8 cellular contexts compared by ENCODE assay signal in the genomic region with DNA sequence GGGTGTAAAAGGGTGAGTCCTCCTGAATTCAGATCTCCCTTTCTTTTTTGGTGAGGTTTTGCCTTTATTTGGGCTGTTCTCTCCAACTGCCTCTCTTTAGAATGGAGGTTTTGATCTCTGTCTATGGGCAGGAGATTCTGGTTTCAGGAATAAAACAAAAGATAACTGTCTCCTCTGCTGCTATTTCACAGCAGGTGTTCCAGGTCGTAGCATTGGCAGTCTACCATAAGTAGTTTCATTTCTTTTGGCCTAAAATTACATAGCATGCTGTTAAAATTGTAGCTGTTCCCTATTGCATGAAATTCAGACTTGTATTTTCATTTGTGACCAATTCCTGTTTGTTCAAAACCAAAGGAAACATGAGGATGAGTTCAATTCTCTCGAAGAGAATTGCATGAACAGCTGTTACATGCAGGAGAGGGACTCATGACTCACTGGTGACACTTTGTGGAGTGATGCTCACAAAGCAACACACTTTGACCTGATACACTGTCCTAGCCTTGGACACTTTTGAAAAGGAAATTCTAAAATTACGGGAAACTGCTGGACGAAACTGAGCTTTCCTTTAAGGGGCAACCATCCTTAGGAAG.
DNase-seq lines count a peak whose midpoint lies in the region; ATAC-seq lines count a peak whose summit lies in the region.

No MANE protein-coding gene starts in this region.

- DNase-seq in DMS 273 (lab: John Stamatoyannopoulos, UW; ENCODE audit: unreplicated experiment) (peak; percentile 16), DMS 273 treated with DMSO at 0.1 percent for 48 hours (lab: John Stamatoyannopoulos, UW) (no peak), middle frontal gyrus (ENCODE audit: extremely low spot score, low spot score) (peak; percentile 8), NCI-H1048 (lab: John Stamatoyannopoulos, UW) (no peak)
- DNase-seq in Jurkat, Clone E6-1 (ENCODE audit: low read depth, low spot score): peak; percentile 60

- no peaks in the 10 kb centered on the region for H3K9me3 Mint-ChIP-seq in activated T-helper 17 cell treated with anti-CD3 and anti-CD28 coated beads, Interleukin-2, amount 50 U/mL, for 72 hours

- ATAC-seq in activated T-helper 17 cell treated with anti-CD3 and anti-CD28 coated beads, Interleukin-2, amount 50 U/mL, for 72 hours (replicated peaks): peak; percentile 94
- ATAC-seq in HG03469 (IDR thresholded peaks at IDR 0.05; ENCODE audit: unreplicated experiment) (no peak), HG03571 (IDR thresholded peaks at IDR 0.05; ENCODE audit: unreplicated experiment) (no peak)

- no peak overlapping the region for H3K27ac Mint-ChIP-seq in activated T-helper 17 cell treated with anti-CD3 and anti-CD28 coated beads, Interleukin-2, amount 50 U/mL, for 72 hours

- H3K4me1 Mint-ChIP-seq in activated T-helper 17 cell treated with anti-CD3 and anti-CD28 coated beads, Interleukin-2, amount 50 U/mL, for 72 hours: peaks cover 18% of the 10 kb centered on the region

- H3K27me3 Mint-ChIP-seq in activated T-helper 17 cell treated with anti-CD3 and anti-CD28 coated beads, Interleukin-2, amount 50 U/mL, for 72 hours: no peaks in the 10 kb centered on the region

- H3K4me3 Mint-ChIP-seq in activated T-helper 17 cell treated with anti-CD3 and anti-CD28 coated beads, Interleukin-2, amount 50 U/mL, for 72 hours: no peak overlapping the region

- no peaks in the 10 kb centered on the region for H3K36me3 Mint-ChIP-seq in activated T-helper 17 cell treated with anti-CD3 and anti-CD28 coated beads, Interleukin-2, amount 50 U/mL, for 72 hours (ENCODE audit: low read depth)

- no peak overlapping the region for H3K4me3 ChIP-seq in Jurkat, Clone E6-1 (ENCODE audit: low read length)

Comparison
In these comparisons a context has a peak if more than half of its experiments do, and no peak if none do; other contexts are left out.
1. DNase-seq: peak in DMS 273 (single experiment), Jurkat, Clone E6-1 (single experiment) and middle frontal gyrus (single experiment); none in DMS 273 treated with DMSO at 0.1 percent for 48 hours (single experiment) and NCI-H1048 (single experiment).